8 cellular contexts compared by ENCODE assay signal in the genomic region with DNA sequence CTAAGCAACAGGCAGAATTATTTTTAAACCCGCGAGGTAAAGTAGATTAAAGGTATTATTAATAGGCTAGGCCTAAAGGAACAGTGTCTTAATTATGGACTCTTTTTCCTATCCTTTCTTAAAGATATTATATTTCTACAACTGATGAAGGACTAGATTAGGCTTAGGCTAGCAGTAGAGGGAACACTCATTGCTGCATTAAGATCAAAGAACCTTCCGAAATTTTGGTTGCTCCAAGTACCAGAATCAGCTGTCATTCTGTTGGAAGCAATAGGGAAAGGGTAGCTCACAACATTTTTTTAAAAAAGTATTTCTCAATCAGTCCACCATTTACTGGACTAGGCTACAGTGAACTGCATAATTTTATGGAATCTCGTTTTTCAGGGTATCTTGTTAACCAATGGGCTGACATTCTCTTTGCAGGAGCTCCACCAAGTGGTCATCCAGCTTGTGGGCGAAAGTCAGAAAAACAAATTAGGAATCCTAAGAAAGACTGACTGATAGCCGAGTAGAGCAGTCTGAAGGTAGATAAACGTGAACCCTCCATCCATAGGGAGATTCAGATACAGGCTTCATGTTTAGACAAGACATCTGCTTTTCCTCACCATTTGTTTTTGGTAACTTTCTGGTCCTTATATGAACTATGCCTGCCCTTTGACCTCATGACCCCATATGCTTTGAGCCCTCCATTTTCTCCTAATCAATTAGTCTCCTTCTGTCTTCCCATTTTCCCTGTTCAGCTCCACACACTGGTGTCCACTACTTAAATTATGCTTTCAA.
DNase-seq lines count a peak whose midpoint lies in the region; ATAC-seq, FAIRE-seq and TF ChIP-seq lines count a peak whose summit lies in the region.

No MANE protein-coding gene starts in this region.

- H3K9me3 ChIP-seq in A549 = no peaks in the 10 kb centered on the region
- H3K9me3 ChIP-seq in muscle layer of duodenum (ENCODE audit: control insufficient read depth in 1 of 2, low read length in 2 of 2) = no peaks in the 10 kb centered on the region
- no peaks in the 10 kb centered on the region for H3K9me3 ChIP-seq in uterus

- TF ChIP-seq POLR2A in A549 (IDR thresholded peaks at IDR 0.05; ENCODE audit: low read length) = no peak
- TF ChIP-seq POLR2A in uterus (IDR thresholded peaks at IDR 0.05) = no peak

- intact Hi-C loops in uterus (cut with DNase I; ENCODE audit: low total_unique reads) = loop anchor here (5.0 kb wide), 1 partner anchor 130 kb away; no protein-coding TSS in a partner anchor

- CTCF ChIA-PET in A549 (lab: Yijun Ruan, JAX) = interaction anchor here (0.6 to 3.5 kb wide), 35 partner anchors 9 to 1874 kb away, joined by 3 to 40 read pairs (median 4); no protein-coding TSS in a partner anchor

- H3K4me1 ChIP-seq in A549 (peaks cover 5% of the 10 kb centered on the region; the same call in 2 of the 3 replicates), muscle layer of duodenum (ENCODE audit: control insufficient read depth in 1 of 2, insufficient read depth in 2 of 2, low read length in 2 of 2) (peaks cover 5 to 10% of the 10 kb centered on the region in 2 donors), uterus (no peaks in the 10 kb centered on the region)

- POLR2A ChIA-PET in A549 (lab: Yijun Ruan, JAX) = interaction anchor here (1.0 to 1.9 kb wide), 2 partner anchors 101 to 103 kb away, joined by 3 to 11 read pairs; partner anchors contain the start of gene CHD1

- H3K4me2 ChIP-seq in A549 = peak overlapping the region; percentile 77

- no peak for TF ChIP-seq EP300 in A549 (IDR thresholded peaks at IDR 0.05)

- ATAC-seq in A549 (peak; percentile 87 to 91), HG02610 (IDR thresholded peaks at IDR 0.05; ENCODE audit: unreplicated experiment) (peak; percentile 33), esophagus mucosa (peak; percentile 66)

- peak overlapping the region in 1 of 2 experiments; percentile 58; a peak in 2 of 6 replicates for H3K27ac ChIP-seq in A549
- peak overlapping the region; percentile 64 for H3K27ac ChIP-seq in VCaP
- peak overlapping the region; percentile 24 for H3K27ac ChIP-seq in muscle layer of duodenum (ENCODE audit: low read length)
- H3K27ac ChIP-seq in uterus = peak overlapping the region; percentile 61 to 71

- TF ChIP-seq CTCF in A549 (IDR thresholded peaks at IDR 0.05) (peak; percentile 93), VCaP (conservative IDR thresholded peaks at IDR 0.05) (peak; percentile 96), uterus (IDR thresholded peaks at IDR 0.05) (peak; percentile 77 to 84 (median 79))

- 40% methylated on average over 7 of the region's 7 CpGs for whole genome bisulfite sequencing in A549 (ENCODE audit: missing lambda C conversion rate)

- H3K36me3 ChIP-seq in muscle layer of duodenum (ENCODE audit: control insufficient read depth in 1 of 2, insufficient read depth in 2 of 2, low read length in 2 of 2) (no peaks in the 10 kb centered on the region), uterus (no peaks in the 10 kb centered on the region)

- DNase-seq in A549 (ENCODE audit: low read depth in 1 of 2, low spot score in 1 of 2) (peak; percentile 67 to 76), NCI-H146 (lab: John Stamatoyannopoulos, UW) (peak; percentile 44), uterus (peak; percentile 67 to 71)

- peak overlapping the region; percentile 25; the same call in 2 of the 3 replicates for H3K4me3 ChIP-seq in A549
- peak overlapping the region; percentile 65; the same call in 1 of the 2 replicates for H3K4me3 ChIP-seq in GM08714 (ENCODE audit: low read length)
- H3K4me3 ChIP-seq in muscle layer of duodenum (ENCODE audit: low read depth in 1 of 2, low read length in 2 of 2) = peak overlapping the region; percentile 43 to 54
- H3K4me3 ChIP-seq in uterus = no peak overlapping the region

- TF ChIP-seq RAD21 in A549 (conservative IDR thresholded peaks at IDR 0.05 in 1 of 2, IDR thresholded peaks at IDR 0.05 in 1 of 2) = peak; percentile 96 to 97

- peak; percentile 68 for FAIRE-seq in A549 (lab: Jason Lieb, UNC)

- H3K27me3 ChIP-seq in muscle layer of duodenum (ENCODE audit: low read depth, low read length) (no peaks in the 10 kb centered on the region), uterus (no peaks in the 10 kb centered on the region)

TF ChIP-seq in A549, 52 proteins besides CTCF, POLR2A, EP300 and RAD21:
- no peak for TF ChIP-seq NFE2L2 (conservative IDR thresholded peaks at IDR 0.05; ENCODE audit: low read length)
- TF ChIP-seq EHF (CRISPR knock-in tag; IDR thresholded peaks at IDR 0.05) = no peak
- TF ChIP-seq SMC3 (IDR thresholded peaks at IDR 0.05) = peak; percentile 93
TF ChIP-seq in A549: peak in this region for 1.

Comparison
In these comparisons a context has a peak if more than half of its experiments do, and no peak if none do; other contexts are left out.
1. ATAC-seq: peak in every context shown above with its lines; median percentile 89 in A549; 66 in esophagus mucosa; 33 in HG02610.
2. H3K4me3 ChIP-seq: peak in A549 (single experiment), GM08714 (single experiment) and muscle layer of duodenum (2 of 2); none in uterus (0 of 2).
3. Peak in every context shown above with its lines, with median percentiles within 50 percentile points of each other: DNase-seq and CTCF ChIP-seq.